23 cellular contexts compared by ENCODE assay signal in the genomic region with DNA sequence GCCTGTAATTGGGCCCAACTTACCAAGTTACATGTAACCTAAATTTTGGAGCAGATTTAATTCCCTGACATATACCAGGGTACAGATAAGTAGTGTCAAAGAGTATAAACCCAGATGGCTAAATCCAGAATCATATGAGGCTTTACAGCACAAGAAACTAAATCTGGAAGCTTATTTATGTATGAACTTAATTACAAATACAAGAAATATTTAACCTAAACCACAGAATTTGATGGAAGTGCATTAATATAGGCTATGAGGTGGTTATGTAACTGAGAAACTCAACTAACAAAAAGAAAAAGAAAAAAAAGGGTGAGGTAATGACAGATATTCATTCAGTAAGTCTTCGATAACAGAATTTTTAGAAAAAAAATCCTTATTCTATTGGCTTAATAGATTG.
DNase-seq lines count a peak whose midpoint lies in the region; ATAC-seq and TF ChIP-seq lines count a peak whose summit lies in the region.
"Had no signal": no experiment of that assay in that cellular context is flagged by ENCODE, and none has a peak within 500 bp of the region (broad histone marks: within the 10 kb centered on the region; RNA-seq: fewer than 3 reads in every experiment).

No MANE protein-coding gene starts in this region.

- H3K27ac ChIP-seq in caudate nucleus (ENCODE audit: low read depth, low read length): peak overlapping the region; percentile 85
- peak overlapping the region; percentile 96 for H3K27ac ChIP-seq in temporal lobe (ENCODE audit: low read depth, low read length)
- no peak overlapping the region for H3K27ac ChIP-seq in GM23338 (ENCODE audit: low read depth)
- H3K27ac ChIP-seq: right atrium auricular region, thyroid gland had no signal

- ATAC-seq in memory B cell (ENCODE audit: low read depth): no peak
- ATAC-seq in GM23338: no peak
- ATAC-seq: activated T-cell treated with anti-CD3 and anti-CD28 coated beads, Interleukin-2, amount 50 U/mL, for 4 hours had no signal

- no peaks in the 10 kb centered on the region for H3K79me2 ChIP-seq in GM23338 (replicated peaks; ENCODE audit: insufficient read depth)

- no peak overlapping the region for H3K4me2 ChIP-seq in GM23338

- H3F3A ChIP-seq in GM23338 (replicated peaks; ENCODE audit: low read depth): no peaks in the 10 kb centered on the region

- no peak overlapping the region for H3K4me3 Mint-ChIP-seq in memory B cell
- no peak overlapping the region for H3K4me3 Mint-ChIP-seq in GM23338
- H3K4me3 Mint-ChIP-seq: activated B cell treated with CpG ODN at 0.5 μM for 24 hours; activated CD4-positive, alpha-beta memory T cell treated with anti-CD3 and anti-CD28 coated beads, Interleukin-2, amount 10 ng/mL, durations not matched to agents 7 days and 5 days; activated naive CD4-positive, alpha-beta T cell treated with anti-CD3 and anti-CD28 coated beads for 36 hours; activated T-cell treated with anti-CD3 and anti-CD28 coated beads, Interleukin-2, amount 50 U/mL, for 4 hours; CD8-positive, alpha-beta memory T cell had no signal

- peak overlapping the region; percentile 48 for H3K27ac Mint-ChIP-seq in memory B cell
- H3K27ac Mint-ChIP-seq in GM23338: no peak overlapping the region
- H3K27ac Mint-ChIP-seq: activated B cell treated with CpG ODN at 0.5 μM for 24 hours; activated CD4-positive, alpha-beta memory T cell treated with anti-CD3 and anti-CD28 coated beads, Interleukin-2, amount 10 ng/mL, durations not matched to agents 7 days and 5 days; activated naive CD4-positive, alpha-beta T cell treated with anti-CD3 and anti-CD28 coated beads for 36 hours; CD8-positive, alpha-beta memory T cell had no signal

- H3K36me3 Mint-ChIP-seq in memory B cell (peaks cover 5% of the 10 kb centered on the region), GM23338 (ENCODE audit: low read depth) (peaks cover 3% of the 10 kb centered on the region; the same call in 2 of the 3 replicates)
- H3K36me3 Mint-ChIP-seq: CD8-positive, alpha-beta memory T cell had no signal

- peak; percentile 28 for DNase-seq in M059J (ENCODE audit: low read depth)
- DNase-seq in caudate nucleus (lab: John Stamatoyannopoulos, UW): no peak
- DNase-seq in memory B cell (ENCODE audit: low spot score in 2 of 2): no peak
- no peak for DNase-seq in amniotic stem cell (lab: John Stamatoyannopoulos, UW)
- DNase-seq in GM23338 (ENCODE audit: low spot score): no peak
- DNase-seq in NCI-H2171 (lab: John Stamatoyannopoulos, UW): no peak
- DNase-seq: activated B cell treated with CpG ODN at 0.5 μM for 24 hours; activated CD4-positive, alpha-beta memory T cell treated with anti-CD3 and anti-CD28 coated beads, Interleukin-2, amount 10 ng/mL, durations not matched to agents 7 days and 5 days; activated naive CD4-positive, alpha-beta T cell treated with anti-CD3 and anti-CD28 coated beads for 36 hours; activated T-cell treated with anti-CD3 and anti-CD28 coated beads, Interleukin-2, amount 50 U/mL, for 4 hours; CD8-positive, alpha-beta memory T cell; DMS79 treated with DMSO at 0.1 percent for 48 hours; H7; heart right ventricle; KG1; left ventricle myocardium superior; NCI-H187 treated with DMSO at 0.1 percent for 48 hours; NCI-H446; NK-92 treated with Interleukin-12 subunit alpha and Interleukin-12 subunit beta, amount 100 ng/mL, for 24 hours; T-helper 9 cell; thyroid gland had no signal

- peaks cover 25% of the 10 kb centered on the region for H3K4me1 ChIP-seq in GM23338 (ENCODE audit: insufficient read depth)

- no peaks in the 10 kb centered on the region for H3K27me3 Mint-ChIP-seq in memory B cell
- H3K27me3 Mint-ChIP-seq in GM23338 (ENCODE audit: insufficient read depth, low read depth, poor library complexity): no peaks in the 10 kb centered on the region
- H3K27me3 Mint-ChIP-seq: activated B cell treated with CpG ODN at 0.5 μM for 24 hours; activated CD4-positive, alpha-beta memory T cell treated with anti-CD3 and anti-CD28 coated beads, Interleukin-2, amount 10 ng/mL, durations not matched to agents 7 days and 5 days; CD8-positive, alpha-beta memory T cell had no signal

- H2AFZ ChIP-seq in GM23338: no peak overlapping the region

- H3K27me3 ChIP-seq in GM23338 (ENCODE audit: insufficient read depth): no peaks in the 10 kb centered on the region
- H3K27me3 ChIP-seq: heart right ventricle, right atrium auricular region, thyroid gland had no signal

- no peak overlapping the region for H3K4me3 ChIP-seq in GM23338
- H3K4me3 ChIP-seq: heart right ventricle, right atrium auricular region, thyroid gland had no signal

- no peaks in the 10 kb centered on the region for H4K20me1 ChIP-seq in GM23338 (replicated peaks; ENCODE audit: insufficient read depth)

- H3K9me3 Mint-ChIP-seq in memory B cell: peaks cover 2% of the 10 kb centered on the region
- no peaks in the 10 kb centered on the region; the same call in 1 of the 3 replicates for H3K9me3 Mint-ChIP-seq in GM23338
- H3K9me3 Mint-ChIP-seq: activated CD4-positive, alpha-beta memory T cell treated with anti-CD3 and anti-CD28 coated beads, Interleukin-2, amount 10 ng/mL, durations not matched to agents 7 days and 5 days; activated naive CD4-positive, alpha-beta T cell treated with anti-CD3 and anti-CD28 coated beads for 36 hours; activated T-cell treated with anti-CD3 and anti-CD28 coated beads, Interleukin-2, amount 50 U/mL, for 4 hours; CD8-positive, alpha-beta memory T cell had no signal

- no peaks in the 10 kb centered on the region for H3K36me3 ChIP-seq in GM23338 (ENCODE audit: insufficient read depth)
- H3K36me3 ChIP-seq: heart right ventricle, right atrium auricular region, thyroid gland had no signal

- H3K4me1 Mint-ChIP-seq in memory B cell (peaks cover 16% of the 10 kb centered on the region), GM23338 (peaks cover 32% of the 10 kb centered on the region)
- H3K4me1 Mint-ChIP-seq: activated CD4-positive, alpha-beta memory T cell treated with anti-CD3 and anti-CD28 coated beads, Interleukin-2, amount 10 ng/mL, durations not matched to agents 7 days and 5 days; CD8-positive, alpha-beta memory T cell had no signal

- TF ChIP-seq CTCF in GM23338 (conservative IDR thresholded peaks at IDR 0.05; ENCODE audit: low read depth in 2 of 2): no peak

- no peaks in the 10 kb centered on the region for H3K9me2 ChIP-seq in GM23338 (ENCODE audit: insufficient read depth)

TF ChIP-seq in GM23338, 12 proteins besides CTCF, POLR2A, EP300 and RAD21 (continues in another document):
- TF ChIP-seq STAT1 (IDR thresholded peaks at IDR 0.05; ENCODE audit: unreplicated experiment) (no peak), POLR2AphosphoS5 (IDR thresholded peaks at IDR 0.05; ENCODE audit: low read depth) (no peak), EZH2phosphoT487 (IDR thresholded peaks at IDR 0.05; ENCODE audit: unreplicated experiment) (no peak), JUNB (IDR thresholded peaks at IDR 0.05; ENCODE audit: unreplicated experiment) (no peak), ZNF114 (CRISPR knock-in tag; IDR thresholded peaks at IDR 0.05) (no peak), ZNF331 (CRISPR knock-in tag; IDR thresholded peaks at IDR 0.05; ENCODE audit: low read depth) (no peak), REST (IDR thresholded peaks at IDR 0.05; ENCODE audit: unreplicated experiment) (no peak), EZH2 (IDR thresholded peaks at IDR 0.05; ENCODE audit: low read depth, unreplicated experiment) (no peak), NANOG (IDR thresholded peaks at IDR 0.05; ENCODE audit: borderline replicate concordance) (no peak)
- TF ChIP-seq, protein P1, sequence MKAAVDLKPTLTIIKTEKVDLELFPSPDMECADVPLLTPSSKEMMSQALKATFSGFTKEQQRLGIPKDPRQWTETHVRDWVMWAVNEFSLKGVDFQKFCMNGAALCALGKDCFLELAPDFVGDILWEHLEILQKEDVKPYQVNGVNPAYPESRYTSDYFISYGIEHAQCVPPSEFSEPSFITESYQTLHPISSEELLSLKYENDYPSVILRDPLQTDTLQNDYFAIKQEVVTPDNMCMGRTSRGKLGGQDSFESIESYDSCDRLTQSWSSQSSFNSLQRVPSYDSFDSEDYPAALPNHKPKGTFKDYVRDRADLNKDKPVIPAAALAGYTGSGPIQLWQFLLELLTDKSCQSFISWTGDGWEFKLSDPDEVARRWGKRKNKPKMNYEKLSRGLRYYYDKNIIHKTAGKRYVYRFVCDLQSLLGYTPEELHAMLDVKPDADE (IDR thresholded peaks at IDR 0.05): no peak
